8 cellular contexts compared by ENCODE assay signal in genomic region chr9:4983541-4984165, GRCh38. TPM values are rescaled to one million over a fixed set of nuclear protein-coding genes. Genes with fewer than 3 reads are reported as not detected.
DNase-seq lines count a peak whose midpoint lies in the region; ATAC-seq, FAIRE-seq and TF ChIP-seq lines count a peak whose summit lies in the region.

No MANE protein-coding gene starts in this region.

- H3K27me3 ChIP-seq in AG04450 (ENCODE audit: control insufficient read depth, insufficient read depth, low read length) (no peaks in the 10 kb centered on the region), HUES48 (ENCODE audit: control insufficient read depth, insufficient read depth, low read length) (peaks cover 16% of the 10 kb centered on the region), astrocyte (ENCODE audit: insufficient read depth, low read length) (no peaks in the 10 kb centered on the region), mesendoderm (ENCODE audit: insufficient read depth, low read length, poor library complexity) (no peaks in the 10 kb centered on the region)

- H4K8ac ChIP-seq in mesendoderm (ENCODE audit: low read depth, low read length): no peak overlapping the region

- H3K9ac ChIP-seq in HUES48 (ENCODE audit: low read depth, low read length): no peak overlapping the region
- H3K9ac ChIP-seq in astrocyte (ENCODE audit: low read length): peak overlapping the region; percentile 88
- peak overlapping the region; percentile 85 for H3K9ac ChIP-seq in mesendoderm (ENCODE audit: low read length)

- H2AK5ac ChIP-seq in mesendoderm (ENCODE audit: low read length): no peak overlapping the region

- H3K18ac ChIP-seq in mesendoderm (ENCODE audit: low read length): no peak overlapping the region

- peaks cover 13% of the 10 kb centered on the region for H4K20me1 ChIP-seq in astrocyte (ENCODE audit: insufficient read depth, low read length)

- no peaks in the 10 kb centered on the region for H3K79me1 ChIP-seq in mesendoderm (ENCODE audit: low read length)

- no peak for ATAC-seq in GM21390 (IDR thresholded peaks at IDR 0.05; ENCODE audit: unreplicated experiment)
- no peak for ATAC-seq in GM19023 (IDR thresholded peaks at IDR 0.05; ENCODE audit: unreplicated experiment)

- peak overlapping the region; percentile 91 for H3K27ac Mint-ChIP-seq in astrocyte (ENCODE audit: unreplicated experiment)

- no peak for FAIRE-seq in astrocyte (lab: Jason Lieb, UNC)

- H4K5ac ChIP-seq in mesendoderm (ENCODE audit: low read length): no peak overlapping the region

- peak overlapping the region; percentile 98 for H2AFZ ChIP-seq in astrocyte (ENCODE audit: low read depth, low read length)

- H3K4me3 ChIP-seq in AG04450 (ENCODE audit: low read depth, low read length) (peak overlapping the region; percentile 79), HUES48 (ENCODE audit: low read depth, low read length) (peak overlapping the region; percentile 82), astrocyte (ENCODE audit: insufficient read depth, low read depth, low read length) (peak overlapping the region; percentile 80), mesendoderm (ENCODE audit: low read length) (no peak overlapping the region)

- no peaks in the 10 kb centered on the region for H3K27me3 Mint-ChIP-seq in astrocyte (ENCODE audit: low read depth, unreplicated experiment)

- peak overlapping the region; percentile 95 for H3K4me3 Mint-ChIP-seq in astrocyte (ENCODE audit: unreplicated experiment)

- no peak overlapping the region for H2BK120ac ChIP-seq in mesendoderm (ENCODE audit: low read depth, low read length)

- no peaks in the 10 kb centered on the region for H3K9me3 ChIP-seq in AG04450 (ENCODE audit: control insufficient read depth, insufficient read depth, low read length)
- H3K9me3 ChIP-seq in HUES48 (ENCODE audit: control insufficient read depth, insufficient read depth, low read length): no peaks in the 10 kb centered on the region
- H3K9me3 ChIP-seq in astrocyte (ENCODE audit: insufficient read depth, low read depth, low read length): no peaks in the 10 kb centered on the region

- H3K4me1 Mint-ChIP-seq in astrocyte (ENCODE audit: low read depth, unreplicated experiment): peaks cover 6% of the 10 kb centered on the region

- peak overlapping the region; percentile 95 for H3K27ac ChIP-seq in AG04450 (ENCODE audit: low read depth, low read length)
- H3K27ac ChIP-seq in HUES48 (ENCODE audit: low read depth, low read length): peak overlapping the region; percentile 94
- H3K27ac ChIP-seq in astrocyte (ENCODE audit: low read depth, low read length): peak overlapping the region; percentile 95
- H3K27ac ChIP-seq in mesendoderm (ENCODE audit: low read depth, low read length): peak overlapping the region; percentile 64

- H3K4me2 ChIP-seq in astrocyte (ENCODE audit: low read length): peak overlapping the region; percentile 90
- peak overlapping the region; percentile 73 for H3K4me2 ChIP-seq in mesendoderm (ENCODE audit: low read length)

- no peaks in the 10 kb centered on the region for H3K9me3 Mint-ChIP-seq in astrocyte (ENCODE audit: unreplicated experiment)

- H3K36me3 Mint-ChIP-seq in astrocyte (ENCODE audit: low read depth, unreplicated experiment): no peaks in the 10 kb centered on the region

- H3K79me2 ChIP-seq in astrocyte (ENCODE audit: insufficient read depth, low read length): peaks cover 26% of the 10 kb centered on the region
- no peaks in the 10 kb centered on the region for H3K79me2 ChIP-seq in mesendoderm (ENCODE audit: control insufficient read depth, insufficient read depth, low read length)

- POLR2A ChIA-PET in AG04450 (lab: Yijun Ruan, JAX): no interaction called here

- no peak overlapping the region for H2BK15ac ChIP-seq in mesendoderm (replicated peaks; ENCODE audit: low read depth)

- no peaks in the 10 kb centered on the region for H3K36me3 ChIP-seq in HUES48 (ENCODE audit: control insufficient read depth, insufficient read depth, low read length)
- H3K36me3 ChIP-seq in astrocyte (ENCODE audit: insufficient read depth, low read length): no peaks in the 10 kb centered on the region
- H3K36me3 ChIP-seq in mesendoderm (ENCODE audit: control insufficient read depth, insufficient read depth, low read length): no peaks in the 10 kb centered on the region

- DNase-seq in AG04450 (ENCODE audit: low read depth, low spot score) (no peak), astrocyte (ENCODE audit: low read depth) (no peak), mesendoderm (peak; percentile 56), NCI-H1436 (lab: John Stamatoyannopoulos, UW) (no peak), GDM1 (lab: John Stamatoyannopoulos, UW) (no peak)

- H3K4ac ChIP-seq in mesendoderm (ENCODE audit: low read depth, low read length): no peak overlapping the region

- peak overlapping the region; percentile 97 for H3K56ac ChIP-seq in mesendoderm (ENCODE audit: low read length)

- H2BK5ac ChIP-seq in mesendoderm (ENCODE audit: low read length): no peak overlapping the region

- no CpG with 5 or more reads among the region's 5 CpGs for WGBS in mesendoderm (ENCODE audit: extremely low coverage, insufficient coverage, low lambda C conversion rate)

- CTCF ChIA-PET in AG04450 (lab: Charles Lee): interaction anchor here (0.5 to 2.2 kb wide), 3 partner anchors 59 to 607 kb away, joined by 3 to 8 read pairs (median 4); no protein-coding TSS in a partner anchor

- H3K23ac ChIP-seq in mesendoderm (ENCODE audit: low read length): no peak overlapping the region

- peaks cover 13% of the 10 kb centered on the region for H3K4me1 ChIP-seq in HUES48 (ENCODE audit: control insufficient read depth, insufficient read depth, low read length)
- H3K4me1 ChIP-seq in astrocyte (ENCODE audit: insufficient read depth, low read length): peaks cover 21% of the 10 kb centered on the region
- H3K4me1 ChIP-seq in mesendoderm (ENCODE audit: control insufficient read depth, low read depth, low read length): no peaks in the 10 kb centered on the region

- TF ChIP-seq CTCF in AG04450 (IDR thresholded peaks at IDR 0.05; ENCODE audit: low read depth, low read length) (no peak), astrocyte (IDR thresholded peaks at IDR 0.05; ENCODE audit: insufficient read depth, low read depth, low read length) (no peak)

RNA-seq across cellular contexts. Expression of gene JAK2, which starts 1.4 kb away (rescaled TPM):
- 6.1 and 9.2 TPM in 2 replicates for polyA plus RNA-seq in AG04450 (2011; rRNA removed)
- polyA minus RNA-seq in AG04450 (2011; rRNA and poly(A)+ RNA removed): 7.7 and 16.0 TPM in 2 replicates
- 12.3 and 13.2 TPM in 2 replicates for total RNA-seq in astrocyte
- 2.2 TPM for polyA plus RNA-seq in mesendoderm (2013, experiment 1 of 2)
- 1.7 TPM for polyA plus RNA-seq in mesendoderm (2013, experiment 2 of 2)
